In the genomic region with DNA sequence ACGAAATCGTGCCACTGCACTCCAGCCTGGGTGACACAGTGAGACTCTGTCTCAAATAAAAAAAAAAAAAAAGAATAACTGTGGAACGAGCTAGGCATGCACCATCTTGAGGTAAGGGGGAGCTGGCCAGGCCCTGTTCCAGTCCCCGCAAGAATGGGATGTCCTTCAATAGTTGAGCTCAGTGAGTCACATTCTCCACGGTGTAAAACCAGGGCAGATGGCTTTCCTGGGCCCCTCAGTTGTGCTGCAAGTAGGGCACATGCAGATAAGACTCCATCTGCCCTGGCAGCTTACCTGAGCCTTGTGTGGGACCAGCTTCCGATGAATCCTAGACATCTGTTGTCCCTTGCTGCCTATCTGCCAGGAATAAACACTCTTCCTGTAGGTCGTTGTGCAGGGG, we compare ENCODE assay signal across 15 cellular contexts.
DNase-seq lines count a peak whose midpoint lies in the region; TF ChIP-seq lines count a peak whose summit lies in the region.
"Had no signal": no experiment of that assay in that cellular context is flagged by ENCODE, and none has a peak within 500 bp of the region (broad histone marks: within the 10 kb centered on the region; RNA-seq: fewer than 3 reads in every experiment).

No MANE protein-coding gene starts in this region.

- H3K4me3 Mint-ChIP-seq in neural progenitor cell, result no peak overlapping the region
- H3K4me3 Mint-ChIP-seq: B cell; CD4-positive, CD25-positive, alpha-beta regulatory T cell; CD8-positive, alpha-beta memory T cell; H9 had no signal

- TF ChIP-seq CTCF in HEK293 (tag by site-specific recombination; IDR thresholded peaks at IDR 0.05), result no peak
- TF ChIP-seq CTCF in neural progenitor cell (IDR thresholded peaks at IDR 0.05), result no peak

- peak; percentile 48 for DNase-seq in NCI-H524 treated with DMSO at 0.1 percent for 48 hours (lab: John Stamatoyannopoulos, UW)
- DNase-seq in neural progenitor cell (ENCODE audit: low spot score), result no peak
- DNase-seq in substantia nigra (lab: John Stamatoyannopoulos, UW), result no peak
- DNase-seq in NCI-H748 treated with DMSO at 0.1 percent for 48 hours (lab: John Stamatoyannopoulos, UW), result no peak
- DNase-seq: C1 segment of cervical spinal cord; CD4-positive, CD25-positive, alpha-beta regulatory T cell; CD8-positive, alpha-beta memory T cell; COR-L47; DMS153; EL; H9 had no signal

- H3K4me2 ChIP-seq in BLaER1 (no peak overlapping the region), neural progenitor cell (no peak overlapping the region)

- H3K27ac Mint-ChIP-seq in neural progenitor cell, result peak overlapping the region; percentile 25
- H3K27ac Mint-ChIP-seq: B cell; CD4-positive, CD25-positive, alpha-beta regulatory T cell; CD8-positive, alpha-beta memory T cell; H9 had no signal

- no peaks in the 10 kb centered on the region for H3K27me3 ChIP-seq in BLaER1
- no peaks in the 10 kb centered on the region for H3K27me3 ChIP-seq in neural progenitor cell

- peaks cover 4% of the 10 kb centered on the region for H3K4me1 Mint-ChIP-seq in neural progenitor cell
- H3K4me1 Mint-ChIP-seq: CD4-positive, CD25-positive, alpha-beta regulatory T cell had no signal

- no peaks in the 10 kb centered on the region for H3F3A ChIP-seq in neural progenitor cell (ENCODE audit: low read depth)

- H3K27ac ChIP-seq in BLaER1 (peak overlapping the region; percentile 94), HEK293 (ENCODE audit: extremely low read depth, low read depth, low read length) (no peak overlapping the region), neural progenitor cell (no peak overlapping the region), substantia nigra (ENCODE audit: low read depth, low read length, poor library complexity, severe bottlenecking) (no peak overlapping the region)

- H3K36me3 ChIP-seq in BLaER1 (peaks cover 14% of the 10 kb centered on the region; the same call in 1 of the 2 replicates), HEK293 (ENCODE audit: control insufficient read depth in 2 of 2, insufficient read depth in 1 of 2, low read length in 2 of 2) (no peaks in the 10 kb centered on the region), neural progenitor cell (no peaks in the 10 kb centered on the region)

- H3K9me3 ChIP-seq in BLaER1 (peaks cover 33% of the 10 kb centered on the region), HEK293 (ENCODE audit: control insufficient read depth, insufficient read depth, low read depth, low read length) (no peaks in the 10 kb centered on the region), neural progenitor cell (ENCODE audit: low read depth) (no peaks in the 10 kb centered on the region)

- no peak overlapping the region for H2AFZ ChIP-seq in neural progenitor cell (replicated peaks)

- peak overlapping the region; percentile 0; the same call in 1 of the 2 replicates for H3K4me3 ChIP-seq in BLaER1
- no peak overlapping the region for H3K4me3 ChIP-seq in HEK293 (ENCODE audit: low read depth, low read length)
- H3K4me3 ChIP-seq in neural progenitor cell, result no peak overlapping the region
- H3K4me3 ChIP-seq: GM12878 had no signal

- no peaks in the 10 kb centered on the region for H3K79me2 ChIP-seq in neural progenitor cell (ENCODE audit: low read depth)

- H3K27me3 Mint-ChIP-seq in neural progenitor cell (ENCODE audit: insufficient read depth, low read depth), result no peaks in the 10 kb centered on the region

- H3K4me1 ChIP-seq in BLaER1, result peaks cover 60% of the 10 kb centered on the region
- H3K4me1 ChIP-seq in HEK293 (ENCODE audit: control insufficient read depth, insufficient read depth, low read length), result no peaks in the 10 kb centered on the region
- no peaks in the 10 kb centered on the region for H3K4me1 ChIP-seq in neural progenitor cell

- CTCF ChIA-PET in HEK293 (lab: Yijun Ruan, JAX), result interaction anchor here (0.6 kb wide), 1 partner anchor 615 kb away, joined by 3 read pairs; no protein-coding TSS in a partner anchor

- no peaks in the 10 kb centered on the region for H3K36me3 Mint-ChIP-seq in neural progenitor cell
- H3K36me3 Mint-ChIP-seq: CD4-positive, CD25-positive, alpha-beta regulatory T cell had no signal

- no peaks in the 10 kb centered on the region for H3K9me3 Mint-ChIP-seq in neural progenitor cell
- H3K9me3 Mint-ChIP-seq: H9 had no signal

- POLR2A ChIA-PET in HEK293 (lab: Yijun Ruan, JAX), result interaction anchor here (0.7 kb wide), 1 partner anchor 307 kb away, joined by 3 read pairs; no protein-coding TSS in a partner anchor

- H3K9ac ChIP-seq in BLaER1, result no peak overlapping the region
- H3K9ac ChIP-seq in neural progenitor cell, result no peak overlapping the region

- H4K20me1 ChIP-seq in BLaER1 (no peaks in the 10 kb centered on the region), neural progenitor cell (ENCODE audit: low read depth) (no peaks in the 10 kb centered on the region)

TF ChIP-seq in HEK293, 187 proteins besides CTCF, POLR2A, EP300 and RAD21 (continues in another document):
- no peak for TF ChIP-seq ZNF37A (tag by site-specific recombination; IDR thresholded peaks at IDR 0.05)
- TF ChIP-seq ZNF654 (tag by site-specific recombination; IDR thresholded peaks at IDR 0.05; ENCODE audit: low read depth), result no peak
- TF ChIP-seq, protein P1, sequence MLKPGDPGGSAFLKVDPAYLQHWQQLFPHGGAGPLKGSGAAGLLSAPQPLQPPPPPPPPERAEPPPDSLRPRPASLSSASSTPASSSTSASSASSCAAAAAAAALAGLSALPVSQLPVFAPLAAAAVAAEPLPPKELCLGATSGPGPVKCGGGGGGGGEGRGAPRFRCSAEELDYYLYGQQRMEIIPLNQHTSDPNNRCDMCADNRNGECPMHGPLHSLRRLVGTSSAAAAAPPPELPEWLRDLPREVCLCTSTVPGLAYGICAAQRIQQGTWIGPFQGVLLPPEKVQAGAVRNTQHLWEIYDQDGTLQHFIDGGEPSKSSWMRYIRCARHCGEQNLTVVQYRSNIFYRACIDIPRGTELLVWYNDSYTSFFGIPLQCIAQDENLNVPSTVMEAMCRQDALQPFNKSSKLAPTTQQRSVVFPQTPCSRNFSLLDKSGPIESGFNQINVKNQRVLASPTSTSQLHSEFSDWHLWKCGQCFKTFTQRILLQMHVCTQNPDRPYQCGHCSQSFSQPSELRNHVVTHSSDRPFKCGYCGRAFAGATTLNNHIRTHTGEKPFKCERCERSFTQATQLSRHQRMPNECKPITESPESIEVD (tag by site-specific recombination; IDR thresholded peaks at IDR 0.05), result no peak
- TF ChIP-seq ZNF10 (tag by site-specific recombination; IDR thresholded peaks at IDR 0.05), result no peak
- no peak for TF ChIP-seq HOXD13 (CRISPR knock-in tag; IDR thresholded peaks at IDR 0.05; ENCODE audit: borderline replicate concordance)
- no peak for TF ChIP-seq ZNF548 (tag by site-specific recombination; IDR thresholded peaks at IDR 0.05)
- TF ChIP-seq, protein P2, sequence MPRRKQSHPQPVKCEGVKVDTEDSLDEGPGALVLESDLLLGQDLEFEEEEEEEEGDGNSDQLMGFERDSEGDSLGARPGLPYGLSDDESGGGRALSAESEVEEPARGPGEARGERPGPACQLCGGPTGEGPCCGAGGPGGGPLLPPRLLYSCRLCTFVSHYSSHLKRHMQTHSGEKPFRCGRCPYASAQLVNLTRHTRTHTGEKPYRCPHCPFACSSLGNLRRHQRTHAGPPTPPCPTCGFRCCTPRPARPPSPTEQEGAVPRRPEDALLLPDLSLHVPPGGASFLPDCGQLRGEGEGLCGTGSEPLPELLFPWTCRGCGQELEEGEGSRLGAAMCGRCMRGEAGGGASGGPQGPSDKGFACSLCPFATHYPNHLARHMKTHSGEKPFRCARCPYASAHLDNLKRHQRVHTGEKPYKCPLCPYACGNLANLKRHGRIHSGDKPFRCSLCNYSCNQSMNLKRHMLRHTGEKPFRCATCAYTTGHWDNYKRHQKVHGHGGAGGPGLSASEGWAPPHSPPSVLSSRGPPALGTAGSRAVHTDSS (tag by site-specific recombination; IDR thresholded peaks at IDR 0.05), result no peak
- TF ChIP-seq, protein P3, sequence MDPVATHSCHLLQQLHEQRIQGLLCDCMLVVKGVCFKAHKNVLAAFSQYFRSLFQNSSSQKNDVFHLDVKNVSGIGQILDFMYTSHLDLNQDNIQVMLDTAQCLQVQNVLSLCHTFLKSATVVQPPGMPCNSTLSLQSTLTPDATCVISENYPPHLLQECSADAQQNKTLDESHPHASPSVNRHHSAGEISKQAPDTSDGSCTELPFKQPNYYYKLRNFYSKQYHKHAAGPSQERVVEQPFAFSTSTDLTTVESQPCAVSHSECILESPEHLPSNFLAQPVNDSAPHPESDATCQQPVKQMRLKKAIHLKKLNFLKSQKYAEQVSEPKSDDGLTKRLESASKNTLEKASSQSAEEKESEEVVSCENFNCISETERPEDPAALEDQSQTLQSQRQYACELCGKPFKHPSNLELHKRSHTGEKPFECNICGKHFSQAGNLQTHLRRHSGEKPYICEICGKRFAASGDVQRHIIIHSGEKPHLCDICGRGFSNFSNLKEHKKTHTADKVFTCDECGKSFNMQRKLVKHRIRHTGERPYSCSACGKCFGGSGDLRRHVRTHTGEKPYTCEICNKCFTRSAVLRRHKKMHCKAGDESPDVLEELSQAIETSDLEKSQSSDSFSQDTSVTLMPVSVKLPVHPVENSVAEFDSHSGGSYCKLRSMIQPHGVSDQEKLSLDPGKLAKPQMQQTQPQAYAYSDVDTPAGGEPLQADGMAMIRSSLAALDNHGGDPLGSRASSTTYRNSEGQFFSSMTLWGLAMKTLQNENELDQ (tag by site-specific recombination; IDR thresholded peaks at IDR 0.05; ENCODE audit: low read depth), result no peak
- TF ChIP-seq ZNF274 (IDR thresholded peaks at IDR 0.05; ENCODE audit: low read length), result no peak
- TF ChIP-seq ZNF274 (tag by site-specific recombination; IDR thresholded peaks at IDR 0.05; ENCODE audit: borderline replicate concordance), result no peak
- TF ChIP-seq, protein P4, sequence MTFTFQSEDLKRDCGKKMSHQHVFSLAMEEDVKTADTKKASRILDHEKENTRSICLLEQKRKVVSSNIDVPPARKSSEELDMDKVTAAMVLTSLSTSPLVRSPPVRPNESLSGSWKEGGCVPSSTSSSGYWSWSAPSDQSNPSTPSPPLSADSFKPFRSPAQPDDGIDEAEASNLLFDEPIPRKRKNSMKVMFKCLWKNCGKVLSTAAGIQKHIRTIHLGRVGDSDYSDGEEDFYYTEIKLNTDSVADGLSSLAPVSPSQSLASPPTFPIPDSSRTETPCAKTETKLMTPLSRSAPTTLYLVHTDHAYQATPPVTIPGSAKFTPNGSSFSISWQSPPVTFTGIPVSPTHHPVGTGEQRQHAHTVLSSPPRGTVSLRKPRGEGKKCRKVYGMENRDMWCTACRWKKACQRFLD (tag by site-specific recombination; IDR thresholded peaks at IDR 0.05), result no peak
- no peak for TF ChIP-seq ZNF174 (tag by site-specific recombination; IDR thresholded peaks at IDR 0.05)
